Comparison of ENCODE assay signal across 8 cellular contexts in the genomic region with DNA sequence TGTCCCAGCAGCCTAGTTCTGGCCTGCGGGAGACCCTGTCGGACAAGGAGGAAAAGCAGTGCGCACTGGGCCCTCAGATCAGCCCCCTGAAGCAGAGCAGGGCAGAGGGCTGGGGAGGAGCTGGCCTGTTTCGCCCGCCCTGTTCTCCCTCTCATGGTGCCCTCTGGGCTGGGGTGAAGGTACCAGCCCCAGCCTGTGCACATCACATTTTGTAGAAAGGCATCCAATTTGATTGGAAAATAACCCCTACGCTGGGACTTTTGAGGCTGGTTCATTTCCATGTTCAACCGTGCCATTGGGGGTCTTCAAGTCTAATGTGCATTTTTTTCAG.
A peak's percentile ranks its signal among the peaks of the same experiment; 100 is the strongest.
DNase-seq lines count a peak whose midpoint lies in the region; ATAC-seq and TF ChIP-seq lines count a peak whose summit lies in the region.

No MANE protein-coding gene starts in this region.

- DNase-seq in NT2/D1 (ENCODE audit: low read depth, low spot score): no peak
- no peak for DNase-seq in epithelial cell of esophagus (ENCODE audit: low read depth)
- DNase-seq in SKM-1 treated with dmso at 0.1 percent for 144 hours (lab: John Stamatoyannopoulos, UW; ENCODE audit: unreplicated experiment): no peak
- DNase-seq in stimulated activated CD4-positive, alpha-beta T cell treated with anti-CD3 and anti-CD28 coated beads, Interleukin-4, amount 100 ng/mL, for 1 hour: no peak

- H3K4me2 ChIP-seq in parathyroid adenoma (ENCODE audit: low read length): peak overlapping the region; percentile 79

- no peak overlapping the region for H3K27ac ChIP-seq in parathyroid adenoma

- ATAC-seq in GM21529 (IDR thresholded peaks at IDR 0.05; ENCODE audit: unreplicated experiment) (no peak), GM18873 (IDR thresholded peaks at IDR 0.05; ENCODE audit: low FRiP score, unreplicated experiment) (no peak)

- peaks cover 17% of the 10 kb centered on the region for H3K79me2 ChIP-seq in parathyroid adenoma

- H2AFZ ChIP-seq in parathyroid adenoma: peak overlapping the region; percentile 73

- H3K4me1 ChIP-seq in NT2/D1 (ENCODE audit: insufficient read depth, insufficient read length): peaks cover 1% of the 10 kb centered on the region
- peaks cover 23% of the 10 kb centered on the region for H3K4me1 ChIP-seq in parathyroid adenoma

- H3K27me3 ChIP-seq in NT2/D1 (ENCODE audit: insufficient read depth, insufficient read length) (no peaks in the 10 kb centered on the region), parathyroid adenoma (ENCODE audit: control insufficient read depth, insufficient read depth, low read length) (no peaks in the 10 kb centered on the region)

- H3K4me3 ChIP-seq in GM08714 (ENCODE audit: low read length) (peak overlapping the region; percentile 81; the same call in 1 of the 2 replicates), NT2/D1 (ENCODE audit: insufficient read length, low read depth) (peak overlapping the region; percentile 90), epithelial cell of esophagus (ENCODE audit: low read length) (peak overlapping the region; percentile 79), parathyroid adenoma (ENCODE audit: low read depth, low read length) (peak overlapping the region; percentile 47)

- no peaks in the 10 kb centered on the region for H3K9me3 ChIP-seq in NT2/D1 (ENCODE audit: insufficient read depth, low read length)
- H3K9me3 ChIP-seq in parathyroid adenoma (ENCODE audit: control insufficient read depth, low read length): no peaks in the 10 kb centered on the region

- TF ChIP-seq CTCF in epithelial cell of esophagus (IDR thresholded peaks at IDR 0.05; ENCODE audit: insufficient read depth, low read depth, low read length, missing control alignments) (no peak), parathyroid adenoma (IDR thresholded peaks at IDR 0.05) (no peak)

- H3K9ac ChIP-seq in NT2/D1 (ENCODE audit: insufficient read length, low read depth): peak overlapping the region; percentile 98
- H3K9ac ChIP-seq in parathyroid adenoma: no peak overlapping the region

- H3K36me3 ChIP-seq in NT2/D1 (ENCODE audit: insufficient read depth, insufficient read length, low read length) (peaks cover 8% of the 10 kb centered on the region), parathyroid adenoma (ENCODE audit: control insufficient read depth, insufficient read depth, low read length) (no peaks in the 10 kb centered on the region)
